1 cellular context compared by ENCODE assay signal in genomic region chr1:22717038-22717758, GRCh38.
TF ChIP-seq lines count a peak whose summit lies in the region.

No MANE protein-coding gene starts in this region.

TF ChIP-seq in HEK293, 187 proteins besides CTCF, POLR2A, EP300 and RAD21 (continued from another document):
- no peak for TF ChIP-seq ZBTB11 (tag by site-specific recombination; conservative IDR thresholded peaks at IDR 0.05; ENCODE audit: low read depth)
- TF ChIP-seq ZNF654 (tag by site-specific recombination; IDR thresholded peaks at IDR 0.05; ENCODE audit: low read depth): no peak
- no peak for TF ChIP-seq ZNF776 (tag by site-specific recombination; IDR thresholded peaks at IDR 0.05; ENCODE audit: borderline replicate concordance)
- no peak for TF ChIP-seq ZNF280D (tag by site-specific recombination; IDR thresholded peaks at IDR 0.05)
- no peak for TF ChIP-seq IKZF3 (tag by site-specific recombination; IDR thresholded peaks at IDR 0.05)
- TF ChIP-seq ZNF146 (tag by site-specific recombination; IDR thresholded peaks at IDR 0.05): no peak
- TF ChIP-seq INSM2 (tag by site-specific recombination; IDR thresholded peaks at IDR 0.05): no peak
- TF ChIP-seq ZNF423 (tag by site-specific recombination; IDR thresholded peaks at IDR 0.05): peak; percentile 57; the same call in 1 of the 2 replicates
- TF ChIP-seq ZNF341 (tag by site-specific recombination; IDR thresholded peaks at IDR 0.05; ENCODE audit: low read depth): peak; percentile 28; the same call in 1 of the 2 replicates
- TF ChIP-seq ZNF747 (tag by site-specific recombination; IDR thresholded peaks at IDR 0.05): no peak
- TF ChIP-seq ZXDB (tag by site-specific recombination; IDR thresholded peaks at IDR 0.05): no peak
- TF ChIP-seq HOXC10 (CRISPR knock-in tag; IDR thresholded peaks at IDR 0.05): no peak
- TF ChIP-seq ZNF354C (tag by site-specific recombination; IDR thresholded peaks at IDR 0.05; ENCODE audit: borderline replicate concordance, low read depth): no peak
- peak; percentile 69 for TF ChIP-seq FEZF1 (tag by site-specific recombination; IDR thresholded peaks at IDR 0.05)
- TF ChIP-seq ZNF645 (tag by site-specific recombination; IDR thresholded peaks at IDR 0.05): no peak
- 0 out of 2 replicates have a peak, but pooled peaks have one; percentile 21 for TF ChIP-seq OSR2 (tag by site-specific recombination; IDR thresholded peaks at IDR 0.05)
- no peak for TF ChIP-seq ZNF585B (tag by site-specific recombination; IDR thresholded peaks at IDR 0.05)
- no peak for TF ChIP-seq ZNF223 (tag by site-specific recombination; IDR thresholded peaks at IDR 0.05)
TF ChIP-seq in HEK293: peak in this region for 9.
